ENCODE assay signal across 25 cellular contexts in genomic region chr7:87966271-87966670, GRCh38.
"Had no signal": no experiment of that assay in that cellular context is flagged by ENCODE, and none has a peak within 500 bp of the region (broad histone marks: within the 10 kb centered on the region; RNA-seq: fewer than 3 reads in every experiment).

No MANE protein-coding gene starts in this region.

- H3K9me3 ChIP-seq: esophagus squamous epithelium, gastroesophageal sphincter had no signal

- DNase-seq: activated CD4-positive, alpha-beta memory T cell treated with anti-CD3 and anti-CD28 coated beads, Interleukin-2, amount 10 ng/mL, durations not matched to agents 7 days and 5 days; activated CD4-positive, alpha-beta T cell treated with anti-CD3 and anti-CD28 coated beads for 36 hours; activated CD4-positive, alpha-beta T cell treated with anti-CD3 and anti-CD28 coated beads, Interleukin-2, amount 10 ng/mL, durations not matched to agents 7 days and 5 days; activated CD4-positive, alpha-beta T cell treated with anti-CD3 and anti-CD28 coated beads, Interleukin-2, amount 50 U/mL, for 4 hours; activated CD4-positive, CD25-positive, alpha-beta regulatory T cell; activated CD4-positive, CD25-positive, alpha-beta regulatory T cell treated with anti-CD3 and anti-CD28 coated beads, Interleukin-2, amount 50 U/mL, for 72 hours; activated CD8-positive, alpha-beta memory T cell treated with anti-CD3 and anti-CD28 coated beads, Interleukin-2, amount 50 U/mL, for 48 hours; activated gamma-delta T cell treated with Interleukin-2 at 50 U/mL for 16 hours; activated naive CD4-positive, alpha-beta T cell treated with anti-CD3 and anti-CD28 coated beads, Interleukin-2, amount 50 U/mL, for 16 hours; activated naive CD4-positive, alpha-beta T cell treated with Interleukin-2 at 50 U/mL for 16 hours; activated T-cell treated with anti-CD3 and anti-CD28 coated beads for 4 hours; activated T-cell treated with anti-CD3 and anti-CD28 coated beads, Interleukin-2, amount 50 U/mL, for 24 hours; activated T-cell treated with anti-CD3 and anti-CD28 coated beads, Interleukin-2, amount 50 U/mL, for 72 hours; amniotic stem cell; anterior cingulate cortex; caudate nucleus; cortex of kidney; dermis blood vessel endothelial cell; effector CD4-positive, alpha-beta T cell; esophagus squamous epithelium; foreskin melanocyte; head of caudate nucleus; T-helper 2 cell had no signal

- H3K36me3 ChIP-seq: esophagus squamous epithelium, gastroesophageal sphincter had no signal

- H3K27ac ChIP-seq: epithelial cell of prostate, esophagus squamous epithelium, gastroesophageal sphincter had no signal

- H3K27me3 ChIP-seq: esophagus squamous epithelium, gastroesophageal sphincter had no signal

- H3K4me1 ChIP-seq: esophagus squamous epithelium, gastroesophageal sphincter had no signal

- ATAC-seq: activated CD4-positive, alpha-beta T cell treated with anti-CD3 and anti-CD28 coated beads for 36 hours; activated T-cell treated with anti-CD3 and anti-CD28 coated beads, Interleukin-2, amount 50 U/mL, for 72 hours; gastroesophageal sphincter had no signal

- H3K4me3 ChIP-seq: esophagus squamous epithelium, gastroesophageal sphincter had no signal
